13 cellular contexts compared by ENCODE assay signal in the genomic region with DNA sequence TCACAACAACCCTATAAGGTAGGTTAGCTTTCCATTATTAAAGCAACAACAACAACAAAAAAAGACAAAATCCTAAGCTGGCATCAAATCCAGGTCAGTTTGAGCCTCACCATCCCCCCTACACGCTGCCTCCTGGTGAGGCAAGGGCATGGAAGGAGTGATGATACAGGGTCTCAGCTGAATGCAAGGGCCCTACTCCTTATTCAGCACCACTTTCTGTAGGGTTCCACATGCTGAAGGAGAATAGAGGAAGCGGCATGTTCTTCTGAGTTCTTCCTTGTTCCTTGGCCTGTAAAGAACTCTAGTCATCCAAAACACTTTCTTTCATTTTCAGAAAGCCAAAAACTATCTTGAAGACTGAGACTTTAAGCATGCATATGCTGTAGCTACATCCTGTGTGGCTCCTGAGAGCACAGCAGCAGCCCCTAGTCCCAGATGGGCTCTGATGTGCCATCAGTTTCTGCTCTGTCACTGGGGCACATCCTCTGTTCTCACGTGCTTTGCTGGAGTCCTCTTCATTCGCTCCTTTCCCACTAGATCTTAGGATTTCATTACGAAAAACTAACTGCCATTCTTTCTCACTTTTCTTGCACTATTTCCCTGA. TPM values are rescaled to one million over a fixed set of nuclear protein-coding genes. Genes with fewer than 3 reads are reported as not detected.
A peak's percentile ranks its signal among the peaks of the same experiment; 100 is the strongest.
DNase-seq lines count a peak whose midpoint lies in the region; ATAC-seq, FAIRE-seq and TF ChIP-seq lines count a peak whose summit lies in the region.
"Had no signal": no experiment of that assay in that cellular context is flagged by ENCODE, and none has a peak within 500 bp of the region (broad histone marks: within the 10 kb centered on the region; RNA-seq: fewer than 3 reads in every experiment).

No MANE protein-coding gene starts in this region.

- intact Hi-C loops in activated CD4-positive, alpha-beta memory T cell treated with anti-CD3 and anti-CD28 coated beads for 36 hours (cut with micrococcal nuclease): no loop called here

- no peaks in the 10 kb centered on the region for H3K36me3 Mint-ChIP-seq in activated CD4-positive, alpha-beta memory T cell treated with anti-CD3 and anti-CD28 coated beads for 36 hours
- no peaks in the 10 kb centered on the region for H3K36me3 Mint-ChIP-seq in osteocyte (ENCODE audit: unreplicated experiment)

- peaks cover 43% of the 10 kb centered on the region for H3K4me1 Mint-ChIP-seq in activated CD4-positive, alpha-beta memory T cell treated with anti-CD3 and anti-CD28 coated beads for 36 hours (ENCODE audit: low read depth)
- H3K4me1 Mint-ChIP-seq in osteocyte (ENCODE audit: unreplicated experiment): no peaks in the 10 kb centered on the region

- no peak overlapping the region for H3K27ac Mint-ChIP-seq in activated CD4-positive, alpha-beta memory T cell treated with anti-CD3 and anti-CD28 coated beads for 36 hours
- H3K27ac Mint-ChIP-seq in osteocyte (ENCODE audit: unreplicated experiment): no peak overlapping the region

- no peaks in the 10 kb centered on the region for H3K9me3 Mint-ChIP-seq in activated CD4-positive, alpha-beta memory T cell treated with anti-CD3 and anti-CD28 coated beads for 36 hours
- H3K9me3 Mint-ChIP-seq in osteocyte (ENCODE audit: unreplicated experiment): no peaks in the 10 kb centered on the region

- no peak for TF ChIP-seq CTCF in osteocyte (IDR thresholded peaks at IDR 0.05)

- DNase-seq in GM18507 (ENCODE audit: extremely low spot score, insufficient read length, low read depth): no peak
- peak; percentile 19 for DNase-seq in activated CD4-positive, alpha-beta memory T cell treated with anti-CD3 and anti-CD28 coated beads for 36 hours
- no peak for DNase-seq in SIG-M5 (lab: John Stamatoyannopoulos, UW)
- DNase-seq in osteocyte (ENCODE audit: extremely low spot score, unreplicated experiment): no peak
- DNase-seq in NCI-H82 treated with DMSO at 0.1 percent for 48 hours (lab: John Stamatoyannopoulos, UW; ENCODE audit: unreplicated experiment): no peak
- DNase-seq in OCI-M2 (lab: John Stamatoyannopoulos, UW; ENCODE audit: unreplicated experiment): no peak
- DNase-seq: DMS 273 treated with DMSO at 0.1 percent for 48 hours; NCI-H2227 treated with DMSO at 0.1 percent for 48 hours; stimulated activated CD4-positive, alpha-beta T cell treated with anti-CD3 and anti-CD28 coated beads, Interleukin-4, amount 100 ng/mL, for 4 hours had no signal

- H3K27me3 Mint-ChIP-seq in activated CD4-positive, alpha-beta memory T cell treated with anti-CD3 and anti-CD28 coated beads for 36 hours: peaks cover 28% of the 10 kb centered on the region
- peaks cover 72% of the 10 kb centered on the region for H3K27me3 Mint-ChIP-seq in osteocyte (ENCODE audit: unreplicated experiment)

- peak; percentile 82 for FAIRE-seq in GM18507 (lab: Jason Lieb, UNC)
- FAIRE-seq: urothelium cell line had no signal

- H3K4me3 Mint-ChIP-seq in activated CD4-positive, alpha-beta memory T cell treated with anti-CD3 and anti-CD28 coated beads for 36 hours: no peak overlapping the region
- no peak overlapping the region for H3K4me3 Mint-ChIP-seq in osteocyte (ENCODE audit: unreplicated experiment)

- CTCF ChIA-PET in activated CD4-positive, alpha-beta memory T cell treated with anti-CD3 and anti-CD28 coated beads for 36 hours (lab: Charles Lee): interaction anchor here (0.5 to 5.5 kb wide), 4 partner anchors 9 to 90 kb away, joined by 3 to 28 read pairs (median 4); no protein-coding TSS in a partner anchor

- peak; percentile 72 for ATAC-seq in GM19463 (IDR thresholded peaks at IDR 0.05; ENCODE audit: unreplicated experiment)
- peak; percentile 53 for ATAC-seq in HG03045 (IDR thresholded peaks at IDR 0.05; ENCODE audit: unreplicated experiment)

- POLR2A ChIA-PET in activated CD4-positive, alpha-beta memory T cell treated with anti-CD3 and anti-CD28 coated beads for 36 hours (lab: Charles Lee): no interaction called here

RNA-seq across cellular contexts. Expression of a gene that starts 6.2 kb away (rescaled TPM):
- total RNA-seq in activated CD4-positive, alpha-beta memory T cell treated with anti-CD3 and anti-CD28 coated beads for 36 hours: 10 to 100 TPM; 12.5 to 13.0 TPM
- total RNA-seq in osteocyte: 0.16 TPM in 1 of 2 replicates, not detected in the other

RNA-seq across cellular contexts. Expression of a gene that starts 19.9 kb away (rescaled TPM):
- total RNA-seq in activated CD4-positive, alpha-beta memory T cell treated with anti-CD3 and anti-CD28 coated beads for 36 hours: under 1 TPM in 1 of 2 experiments, not detected in 1; 0.19 TPM
- not detected in 2 replicates for total RNA-seq in osteocyte
- total RNA-seq: fibroblast of lung had no signal

Comparison
In these comparisons a context has a peak if more than half of its experiments do, and no peak if none do; other contexts are left out.
1. RNA of a gene that starts 6.2 kb away (total RNA-seq): 12.5 to 13.0 TPM in activated CD4-positive, alpha-beta memory T cell treated with anti-CD3 and anti-CD28 coated beads for 36 hours; 0.16 TPM in osteocyte; every median in the first group is over 10 times any median in the second.